ENCODE assay signal across 28 cellular contexts in genomic region chr3:159448902-159449301, GRCh38.
"Had no signal": no experiment of that assay in that cellular context is flagged by ENCODE, and none has a peak within 500 bp of the region (broad histone marks: within the 10 kb centered on the region; RNA-seq: fewer than 3 reads in every experiment).

No MANE protein-coding gene starts in this region.

- H3K9me3 ChIP-seq: ascending aorta, gastrocnemius medialis had no signal

- H3K36me3 ChIP-seq: ascending aorta, gastrocnemius medialis had no signal

- H3K27ac ChIP-seq: ascending aorta, epithelial cell of prostate, gastrocnemius medialis had no signal

- DNase-seq: activated CD4-positive, alpha-beta memory T cell treated with anti-CD3 and anti-CD28 coated beads for 36 hours; activated CD4-positive, alpha-beta T cell treated with anti-CD3 and anti-CD28 coated beads for 36 hours; activated CD4-positive, alpha-beta T cell treated with anti-CD3 and anti-CD28 coated beads, Interleukin-2, amount 10 ng/mL, durations not matched to agents 24 days and 14 days; activated CD4-positive, CD25-positive, alpha-beta regulatory T cell; activated CD4-positive, CD25-positive, alpha-beta regulatory T cell treated with anti-CD3 and anti-CD28 coated beads, Interleukin-2, amount 50 U/mL, for 72 hours; activated CD8-positive, alpha-beta memory T cell treated with anti-CD3 and anti-CD28 coated beads, Interleukin-2, amount 10 ng/mL, durations not matched to agents 7 days and 5 days; activated CD8-positive, alpha-beta memory T cell treated with anti-CD3 and anti-CD28 coated beads, Interleukin-2, amount 50 U/mL, for 4 hours; activated CD8-positive, alpha-beta T cell treated with anti-CD3 and anti-CD28 coated beads, Interleukin-2, amount 10 ng/mL, durations not matched to agents 7 days and 5 days; activated gamma-delta T cell; activated naive CD4-positive, alpha-beta T cell; activated naive CD4-positive, alpha-beta T cell treated with anti-CD3 and anti-CD28 coated beads, Interleukin-2, amount 10 ng/mL, durations not matched to agents 7 days and 5 days; activated naive CD8-positive, alpha-beta T cell treated with anti-CD3 and anti-CD28 coated beads, Interleukin-2, amount 10 ng/mL, durations not matched to agents 7 days and 5 days; activated T-cell treated with anti-CD3 and anti-CD28 coated beads for 4 hours; activated T-cell treated with anti-CD3 and anti-CD28 coated beads, Interleukin-2, amount 50 U/mL, for 24 hours; activated T-cell treated with anti-CD3 and anti-CD28 coated beads, Interleukin-2, amount 50 U/mL, for 72 hours; caudate nucleus; cortex of kidney; dermis blood vessel endothelial cell; effector CD4-positive, alpha-beta T cell; effector memory CD8-positive, alpha-beta T cell; foreskin fibroblast; gastrocnemius medialis; glutamatergic neuron; T-helper 2 cell had no signal

- ATAC-seq: activated CD4-positive, alpha-beta T cell treated with anti-CD3 and anti-CD28 coated beads for 36 hours; activated CD8-positive, alpha-beta memory T cell treated with anti-CD3 and anti-CD28 coated beads, Interleukin-2, amount 10 ng/mL, durations not matched to agents 7 days and 5 days; activated CD8-positive, alpha-beta T cell treated with anti-CD3 and anti-CD28 coated beads, Interleukin-2, amount 10 ng/mL, durations not matched to agents 7 days and 5 days; activated naive CD4-positive, alpha-beta T cell treated with anti-CD3 and anti-CD28 coated beads, Interleukin-2, amount 50 U/mL, for 72 hours; activated T-cell treated with anti-CD3 and anti-CD28 coated beads, Interleukin-2, amount 50 U/mL, for 72 hours; effector memory CD8-positive, alpha-beta T cell; gastrocnemius medialis had no signal

- FAIRE-seq: colon had no signal

- H3K4me1 ChIP-seq: ascending aorta, gastrocnemius medialis had no signal

- H3K4me3 ChIP-seq: ascending aorta, gastrocnemius medialis had no signal

- H3K27me3 ChIP-seq: ascending aorta, gastrocnemius medialis had no signal
